1 cellular context compared by ENCODE assay signal in the genomic region with DNA sequence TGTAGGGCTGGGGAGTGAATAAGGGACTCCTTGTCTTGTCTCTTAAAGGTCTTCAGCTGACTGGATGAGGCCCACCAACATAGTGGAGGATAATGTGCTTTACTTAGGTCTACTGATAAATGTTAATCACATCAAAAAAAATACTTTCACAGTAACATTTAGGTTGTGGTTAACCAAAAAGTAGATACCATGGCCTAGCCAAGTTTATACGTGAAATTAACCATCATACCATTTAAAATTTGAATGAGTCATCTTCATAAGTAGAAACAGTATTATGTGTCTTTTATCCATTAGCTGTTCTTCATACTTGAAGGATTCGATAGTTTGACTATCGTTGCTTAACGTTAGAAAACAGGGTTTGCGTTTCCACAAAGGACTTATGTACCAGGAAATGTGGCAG.
TF ChIP-seq lines count a peak whose summit lies in the region.

No MANE protein-coding gene starts in this region.

TF ChIP-seq in IMR-90, 13 proteins besides CTCF, POLR2A, EP300 and RAD21:
- TF ChIP-seq CEBPB (IDR thresholded peaks at IDR 0.05; ENCODE audit: low read depth, low read length) (no peak), RFX5 (IDR thresholded peaks at IDR 0.05; ENCODE audit: low read depth, low read length) (no peak)
TF ChIP-seq in IMR-90: peak in this region for 0.
